8 cellular contexts compared by ENCODE assay signal in the genomic region with DNA sequence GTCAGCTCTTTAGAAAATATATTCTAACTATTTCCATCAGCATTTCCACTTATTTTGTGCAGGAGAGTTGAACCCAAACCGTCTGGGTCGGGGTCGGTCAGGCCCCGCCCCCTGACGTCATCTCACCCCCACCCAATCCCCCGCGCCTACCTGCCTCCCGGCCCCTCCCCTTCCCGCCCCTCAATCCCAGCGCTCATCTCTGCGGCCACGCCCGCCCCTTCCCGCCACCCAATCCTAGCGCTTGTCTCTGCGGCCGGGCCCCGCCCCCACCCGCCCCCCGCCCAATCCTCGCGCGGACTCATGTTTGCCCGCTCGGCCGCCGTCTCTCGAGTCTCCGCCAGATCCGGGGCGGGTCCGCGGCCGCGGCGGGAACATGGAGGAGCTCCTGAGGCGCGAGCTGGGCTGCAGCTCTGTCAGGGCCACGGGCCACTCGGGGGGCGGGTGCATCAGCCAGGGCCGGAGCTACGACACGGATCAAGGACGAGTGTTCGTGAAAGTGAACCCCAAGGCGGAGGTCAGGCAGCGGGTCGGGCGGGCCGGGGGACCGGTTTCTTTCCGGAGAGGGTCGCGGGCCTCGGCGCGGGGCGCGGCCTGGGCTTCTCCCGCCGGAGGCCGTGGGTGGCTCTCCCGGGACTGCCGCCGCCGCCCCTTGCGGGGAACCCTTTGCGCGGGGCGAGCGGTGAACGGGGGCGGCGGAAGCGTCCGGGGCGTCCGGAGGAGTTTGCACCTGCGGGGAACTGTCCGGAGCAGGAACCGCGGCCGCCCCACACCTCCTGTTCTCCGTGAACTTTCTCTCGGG.
DNase-seq lines count a peak whose midpoint lies in the region; ATAC-seq and TF ChIP-seq lines count a peak whose summit lies in the region.

A gene with protein sequence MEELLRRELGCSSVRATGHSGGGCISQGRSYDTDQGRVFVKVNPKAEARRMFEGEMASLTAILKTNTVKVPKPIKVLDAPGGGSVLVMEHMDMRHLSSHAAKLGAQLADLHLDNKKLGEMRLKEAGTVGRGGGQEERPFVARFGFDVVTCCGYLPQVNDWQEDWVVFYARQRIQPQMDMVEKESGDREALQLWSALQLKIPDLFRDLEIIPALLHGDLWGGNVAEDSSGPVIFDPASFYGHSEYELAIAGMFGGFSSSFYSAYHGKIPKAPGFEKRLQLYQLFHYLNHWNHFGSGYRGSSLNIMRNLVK (plus strand): TSS at position 324 of the 799 bp plus-strand sequence. CDS start 50 bp downstream, at position 374.

- peaks cover 7% of the 10 kb centered on the region; the same call in 1 of the 2 replicates for H3K4me1 ChIP-seq in HEK293 (ENCODE audit: control insufficient read depth, insufficient read depth, low read length)

- DNase-seq in EL (peak; percentile 91), NCI-H1092 (lab: John Stamatoyannopoulos, UW) (peak; percentile 97), germinal center (ENCODE audit: low spot score) (peak; percentile 100), nucleus accumbens (lab: John Stamatoyannopoulos, UW) (peak in 55 of 56 donors; percentile 56 to 96 (median 90)), substantia nigra (lab: John Stamatoyannopoulos, UW) (peak; percentile 49 to 97 (median 89))
- peak; percentile 86 for DNase-seq in activated naive CD4-positive, alpha-beta T cell treated with anti-CD3 and anti-CD28 coated beads, Interleukin-2, amount 50 U/mL, for 16 hours

- POLR2A ChIA-PET in HEK293 (lab: Yijun Ruan, JAX), result interaction anchor here (0.6 to 2.1 kb wide), 15 partner anchors 9 to 469 kb away, joined by 3 to 16 read pairs (median 4); no protein-coding TSS in a partner anchor

- CTCF ChIA-PET in HEK293 (lab: Yijun Ruan, JAX), result interaction anchor here (1.1 kb wide), 1 partner anchor 9 kb away, joined by 3 read pairs; no protein-coding TSS in a partner anchor

- peaks cover 25 to 30% of the 10 kb centered on the region in 2 experiments for H3K36me3 ChIP-seq in HEK293 (ENCODE audit: control insufficient read depth in 2 of 2, insufficient read depth in 1 of 2, low read length in 2 of 2)

- peak within 1 kb of the TSS; percentile 88 for H3K4me3 ChIP-seq in HEK293 (ENCODE audit: low read depth, low read length)

- peak; percentile 93 for ATAC-seq in SK-N-SH treated with all-trans-retinoic acid at 6 μM for 48 hours

- TF ChIP-seq CTCF in HEK293 (tag by site-specific recombination; IDR thresholded peaks at IDR 0.05), result no peak

- H3K27ac ChIP-seq in HEK293 (ENCODE audit: extremely low read depth, low read depth, low read length) (peak within 1 kb of the TSS; percentile 80), substantia nigra (ENCODE audit: low read depth, low read length, poor library complexity, severe bottlenecking) (peak within 1 kb of the TSS; percentile 76)

- no peaks in the 10 kb centered on the region for H3K9me3 ChIP-seq in HEK293 (ENCODE audit: control insufficient read depth, insufficient read depth, low read depth, low read length)

TF ChIP-seq in HEK293, 187 proteins besides CTCF, POLR2A, EP300 and RAD21 (continues in another document):
- TF ChIP-seq SP3 (tag by site-specific recombination; IDR thresholded peaks at IDR 0.05), result peak; percentile 75
- peak; percentile 33; the same call in 1 of the 2 replicates for TF ChIP-seq GLIS1 (tag by site-specific recombination; IDR thresholded peaks at IDR 0.05)
- no peak for TF ChIP-seq ZNF302 (tag by site-specific recombination; IDR thresholded peaks at IDR 0.05; ENCODE audit: low read depth)
- no peak for TF ChIP-seq ZNF37A (tag by site-specific recombination; IDR thresholded peaks at IDR 0.05)
- peak; percentile 70; the same call in 1 of the 2 replicates for TF ChIP-seq YY1 (tag by site-specific recombination; IDR thresholded peaks at IDR 0.05)
- peak; percentile 47 for TF ChIP-seq ZNF341 (tag by site-specific recombination; IDR thresholded peaks at IDR 0.05; ENCODE audit: low read depth)
- no peak for TF ChIP-seq ZNF560 (tag by site-specific recombination; IDR thresholded peaks at IDR 0.05; ENCODE audit: borderline replicate concordance)
- TF ChIP-seq ZNF184 (tag by site-specific recombination; IDR thresholded peaks at IDR 0.05), result no peak
- no peak for TF ChIP-seq ZNF664 (tag by site-specific recombination; IDR thresholded peaks at IDR 0.05)
- no peak for TF ChIP-seq HOXA7 (CRISPR knock-in tag; IDR thresholded peaks at IDR 0.05; ENCODE audit: borderline replicate concordance)
- TF ChIP-seq, protein P1, sequence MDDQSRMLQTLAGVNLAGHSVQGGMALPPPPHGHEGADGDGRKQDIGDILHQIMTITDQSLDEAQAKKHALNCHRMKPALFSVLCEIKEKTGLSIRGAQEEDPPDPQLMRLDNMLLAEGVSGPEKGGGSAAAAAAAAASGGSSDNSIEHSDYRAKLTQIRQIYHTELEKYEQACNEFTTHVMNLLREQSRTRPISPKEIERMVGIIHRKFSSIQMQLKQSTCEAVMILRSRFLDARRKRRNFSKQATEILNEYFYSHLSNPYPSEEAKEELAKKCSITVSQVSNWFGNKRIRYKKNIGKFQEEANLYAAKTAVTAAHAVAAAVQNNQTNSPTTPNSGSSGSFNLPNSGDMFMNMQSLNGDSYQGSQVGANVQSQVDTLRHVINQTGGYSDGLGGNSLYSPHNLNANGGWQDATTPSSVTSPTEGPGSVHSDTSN (CRISPR knock-in tag; IDR thresholded peaks at IDR 0.05), result peak; percentile 52; the same call in 1 of the 2 replicates
- TF ChIP-seq, protein P2, sequence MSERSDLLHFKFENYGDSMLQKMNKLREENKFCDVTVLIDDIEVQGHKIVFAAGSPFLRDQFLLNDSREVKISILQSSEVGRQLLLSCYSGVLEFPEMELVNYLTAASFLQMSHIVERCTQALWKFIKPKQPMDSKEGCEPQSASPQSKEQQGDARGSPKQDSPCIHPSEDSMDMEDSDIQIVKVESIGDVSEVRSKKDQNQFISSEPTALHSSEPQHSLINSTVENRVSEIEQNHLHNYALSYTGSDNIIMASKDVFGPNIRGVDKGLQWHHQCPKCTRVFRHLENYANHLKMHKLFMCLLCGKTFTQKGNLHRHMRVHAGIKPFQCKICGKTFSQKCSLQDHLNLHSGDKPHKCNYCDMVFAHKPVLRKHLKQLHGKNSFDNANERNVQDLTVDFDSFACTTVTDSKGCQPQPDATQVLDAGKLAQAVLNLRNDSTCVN (tag by site-specific recombination; optimal IDR thresholded peaks at IDR 0.05), result peak; percentile 93
- no peak for TF ChIP-seq OSR2 (tag by site-specific recombination; IDR thresholded peaks at IDR 0.05)
- TF ChIP-seq KLF8 (tag by site-specific recombination; IDR thresholded peaks at IDR 0.05), result peak; percentile 63; the same call in 1 of the 2 replicates
- no peak for TF ChIP-seq ZBTB7A (tag by site-specific recombination; IDR thresholded peaks at IDR 0.05; ENCODE audit: low read depth)
- TF ChIP-seq ZNF335 (tag by site-specific recombination; conservative IDR thresholded peaks at IDR 0.05), result peak; percentile 90
- no peak for TF ChIP-seq ZSCAN23 (tag by site-specific recombination; IDR thresholded peaks at IDR 0.05)

TF ChIP-seq in SK-N-SH treated with all-trans-retinoic acid at 6 μM for 48 hours, 23 proteins besides CTCF, POLR2A, EP300 and RAD21:
- TF ChIP-seq ZC3H10 (CRISPR knock-in tag; IDR thresholded peaks at IDR 0.05) (no peak), BACH2 (CRISPR knock-in tag; IDR thresholded peaks at IDR 0.05; ENCODE audit: borderline replicate concordance) (no peak), ZNF70 (CRISPR knock-in tag; IDR thresholded peaks at IDR 0.05) (no peak), OSR1 (CRISPR knock-in tag; IDR thresholded peaks at IDR 0.05) (no peak), GLIS3 (CRISPR knock-in tag; IDR thresholded peaks at IDR 0.05) (no peak), SNAI2 (CRISPR knock-in tag; IDR thresholded peaks at IDR 0.05) (no peak), TOX (CRISPR knock-in tag; IDR thresholded peaks at IDR 0.05; ENCODE audit: borderline replicate concordance) (no peak), ZFP3 (CRISPR knock-in tag; IDR thresholded peaks at IDR 0.05) (no peak), ZNF565 (CRISPR knock-in tag; conservative IDR thresholded peaks at IDR 0.05; ENCODE audit: low read depth) (no peak), RARB (CRISPR knock-in tag; IDR thresholded peaks at IDR 0.05) (no peak), ARNTL (CRISPR knock-in tag; IDR thresholded peaks at IDR 0.05; ENCODE audit: borderline replicate concordance, low read depth) (no peak), CSDC2 (CRISPR knock-in tag; IDR thresholded peaks at IDR 0.05) (no peak), ZNF8 (CRISPR knock-in tag; IDR thresholded peaks at IDR 0.05) (no peak), ESRRG (CRISPR knock-in tag; IDR thresholded peaks at IDR 0.05) (no peak), TCF4 (CRISPR knock-in tag; IDR thresholded peaks at IDR 0.05; ENCODE audit: borderline replicate concordance) (no peak)
- TF ChIP-seq, protein P3, sequence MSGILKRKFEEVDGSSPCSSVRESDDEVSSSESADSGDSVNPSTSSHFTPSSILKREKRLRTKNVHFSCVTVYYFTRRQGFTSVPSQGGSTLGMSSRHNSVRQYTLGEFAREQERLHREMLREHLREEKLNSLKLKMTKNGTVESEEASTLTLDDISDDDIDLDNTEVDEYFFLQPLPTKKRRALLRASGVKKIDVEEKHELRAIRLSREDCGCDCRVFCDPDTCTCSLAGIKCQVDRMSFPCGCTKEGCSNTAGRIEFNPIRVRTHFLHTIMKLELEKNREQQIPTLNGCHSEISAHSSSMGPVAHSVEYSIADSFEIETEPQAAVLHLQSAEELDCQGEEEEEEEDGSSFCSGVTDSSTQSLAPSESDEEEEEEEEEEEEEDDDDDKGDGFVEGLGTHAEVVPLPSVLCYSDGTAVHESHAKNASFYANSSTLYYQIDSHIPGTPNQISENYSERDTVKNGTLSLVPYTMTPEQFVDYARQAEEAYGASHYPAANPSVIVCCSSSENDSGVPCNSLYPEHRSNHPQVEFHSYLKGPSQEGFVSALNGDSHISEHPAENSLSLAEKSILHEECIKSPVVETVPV (CRISPR knock-in tag; IDR thresholded peaks at IDR 0.05), result no peak
- TF ChIP-seq, protein P4, sequence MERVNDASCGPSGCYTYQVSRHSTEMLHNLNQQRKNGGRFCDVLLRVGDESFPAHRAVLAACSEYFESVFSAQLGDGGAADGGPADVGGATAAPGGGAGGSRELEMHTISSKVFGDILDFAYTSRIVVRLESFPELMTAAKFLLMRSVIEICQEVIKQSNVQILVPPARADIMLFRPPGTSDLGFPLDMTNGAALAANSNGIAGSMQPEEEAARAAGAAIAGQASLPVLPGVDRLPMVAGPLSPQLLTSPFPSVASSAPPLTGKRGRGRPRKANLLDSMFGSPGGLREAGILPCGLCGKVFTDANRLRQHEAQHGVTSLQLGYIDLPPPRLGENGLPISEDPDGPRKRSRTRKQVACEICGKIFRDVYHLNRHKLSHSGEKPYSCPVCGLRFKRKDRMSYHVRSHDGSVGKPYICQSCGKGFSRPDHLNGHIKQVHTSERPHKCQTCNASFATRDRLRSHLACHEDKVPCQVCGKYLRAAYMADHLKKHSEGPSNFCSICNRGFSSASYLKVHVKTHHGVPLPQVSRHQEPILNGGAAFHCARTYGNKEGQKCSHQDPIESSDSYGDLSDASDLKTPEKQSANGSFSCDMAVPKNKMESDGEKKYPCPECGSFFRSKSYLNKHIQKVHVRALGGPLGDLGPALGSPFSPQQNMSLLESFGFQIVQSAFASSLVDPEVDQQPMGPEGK (CRISPR knock-in tag; IDR thresholded peaks at IDR 0.05; ENCODE audit: borderline replicate concordance), result no peak

Comparison
In these comparisons a context has a peak if more than half of its experiments do, and no peak if none do; other contexts are left out.
1. Peak in every context shown above with its lines: DNase-seq, ATAC-seq, H3K4me3 ChIP-seq and H3K27ac ChIP-seq.